25 cellular contexts compared by ENCODE assay signal in genomic region chrX:46400530-46400929, GRCh38.
"Had no signal": no experiment of that assay in that cellular context is flagged by ENCODE, and none has a peak within 500 bp of the region (broad histone marks: within the 10 kb centered on the region; RNA-seq: fewer than 3 reads in every experiment).

No MANE protein-coding gene starts in this region.

- H2AFZ ChIP-seq: hepatocyte, parathyroid adenoma had no signal

- DNase-seq: heart right ventricle; kidney glomerular epithelial cell; left cardiac atrium; left lung; naive thymus-derived CD8-positive, alpha-beta T cell; occipital lobe; stimulated activated CD4-positive, alpha-beta T cell treated with anti-CD3 and anti-CD28 coated beads, Interleukin-12 subunit alpha, Interleukin-12 subunit beta, amount 100 ng/mL, for 4 hours; stimulated activated CD4-positive, alpha-beta T cell treated with anti-CD3 and anti-CD28 coated beads, Interleukin-15, amount 100 ng/mL, for 24 hours; stimulated activated CD4-positive, alpha-beta T cell treated with anti-CD3 and anti-CD28 coated beads, Interleukin-2, amount 100 ng/mL, for 24 hours; stimulated activated CD4-positive, alpha-beta T cell treated with anti-CD3 and anti-CD28 coated beads, Interleukin-4, amount 100 ng/mL, for 1 hour; stimulated activated naive B cell treated with anti-CD40 and anti-IgM and Interleukin-4, amounts not matched to agents 10 μg/mL and 1 μg/mL and 100 μg/mL, for 72 hours; stimulated activated naive CD8-positive, alpha-beta T cell treated with anti-CD3 and anti-CD28 coated beads, Interleukin-15, Interleukin-2, amounts not matched to agents 100 U/mL and 50 U/mL, for 24 hours; stomach; testis; thyroid gland; transverse colon; upper lobe of left lung had no signal

- ATAC-seq: heart right ventricle; left cardiac atrium; left lung; naive thymus-derived CD8-positive, alpha-beta T cell; sciatic nerve; stimulated activated naive B cell treated with anti-CD40 and anti-IgM and Interleukin-4, amounts not matched to agents 10 μg/mL and 1 μg/mL and 100 μg/mL, for 72 hours; stimulated activated naive CD8-positive, alpha-beta T cell treated with anti-CD3 and anti-CD28 coated beads, Interleukin-15, Interleukin-2, amounts not matched to agents 100 U/mL and 50 U/mL, for 24 hours had no signal

- H3K9ac ChIP-seq: parathyroid adenoma had no signal

- H3K27me3 ChIP-seq: hepatocyte, left lung, right atrium auricular region, stomach, testis, thyroid gland, transverse colon, upper lobe of left lung, vagina had no signal

- H3K79me2 ChIP-seq: hepatocyte, parathyroid adenoma had no signal

- H3K9me3 ChIP-seq: left lung, right atrium auricular region, stomach, testis, thyroid gland, transverse colon, upper lobe of left lung, vagina had no signal

- H3K27ac ChIP-seq: heart right ventricle, hepatocyte, left lung, parathyroid adenoma, right atrium auricular region, skin epidermis, stomach, testis, thyroid gland, transverse colon, upper lobe of left lung, vagina had no signal

- H3K4me2 ChIP-seq: hepatocyte had no signal

- H3K4me1 ChIP-seq: heart right ventricle, left lung, parathyroid adenoma, right atrium auricular region, stomach, testis, thyroid gland, transverse colon, upper lobe of left lung, vagina had no signal

- H3K4me3 ChIP-seq: heart right ventricle, hepatocyte, left lung, lung, right atrium auricular region, skin epidermis, stomach, testis, thyroid gland, transverse colon, upper lobe of left lung, vagina had no signal

- H3K36me3 ChIP-seq: heart right ventricle, left lung, right atrium auricular region, stomach, thyroid gland, transverse colon, upper lobe of left lung, vagina had no signal

- FAIRE-seq: keratinocyte had no signal
